Comparison of ENCODE assay signal across 8 cellular contexts in the genomic region with DNA sequence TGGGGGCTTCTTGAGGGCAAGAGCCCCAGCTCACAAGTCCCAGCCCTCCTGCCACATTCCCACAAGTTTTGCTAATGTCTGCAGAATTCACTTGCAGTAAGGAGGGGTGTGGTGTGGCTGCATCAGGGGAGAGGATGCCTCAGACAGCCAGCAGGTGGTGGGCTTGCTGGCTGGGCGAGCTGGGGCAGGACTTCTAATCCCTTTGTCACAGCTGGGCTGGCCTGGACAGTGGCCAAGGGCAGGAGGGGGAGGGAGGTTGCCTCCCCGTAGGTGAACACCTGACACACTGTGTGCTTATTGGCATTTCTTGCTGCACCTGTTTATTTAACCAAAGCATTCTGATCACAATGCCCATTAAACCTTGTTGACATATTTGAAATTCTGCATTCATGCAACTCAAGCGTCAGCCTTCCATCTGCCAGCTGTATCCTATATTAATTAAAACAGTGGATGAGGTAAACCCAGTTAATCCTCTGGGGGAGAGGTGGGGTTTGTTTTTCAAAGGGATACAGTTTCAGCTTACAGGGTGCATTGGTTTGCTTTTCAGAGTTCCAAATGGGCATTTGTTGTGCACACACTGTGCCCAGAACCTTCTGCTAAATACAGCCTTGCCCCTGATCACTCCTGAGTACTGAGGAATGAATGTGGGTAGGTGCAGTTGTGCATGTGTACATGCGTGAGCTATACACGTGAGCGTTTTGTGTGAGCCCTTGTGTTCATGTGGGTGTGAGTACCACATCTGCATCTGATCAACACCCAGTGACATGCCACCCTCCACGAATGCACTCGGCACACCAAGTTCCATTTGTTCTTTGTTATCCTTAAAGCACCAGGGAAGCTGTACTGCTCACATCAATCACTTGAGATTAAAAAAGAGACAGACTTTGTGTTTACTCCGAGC.
DNase-seq lines count a peak whose midpoint lies in the region; ATAC-seq and TF ChIP-seq lines count a peak whose summit lies in the region.

No MANE protein-coding gene starts in this region.

- H3K4me3 Mint-ChIP-seq in activated T-helper 17 cell treated with anti-CD3 and anti-CD28 coated beads, Interleukin-2, amount 50 U/mL, for 72 hours = no peak overlapping the region

- H3K27ac ChIP-seq in spleen = peak overlapping the region in 1 of 8 donors; percentile 32

- peak; percentile 65 for DNase-seq in SIG-M5 treated with dmso at 0.1 percent for 504 hours (lab: John Stamatoyannopoulos, UW; ENCODE audit: unreplicated experiment)
- no peak for DNase-seq in SIG-M5 (lab: John Stamatoyannopoulos, UW)
- DNase-seq in NCI-H345 (lab: John Stamatoyannopoulos, UW) = peak; percentile 99
- DNase-seq in left ventricle myocardium superior = peak; percentile 80
- DNase-seq in spleen = peak; percentile 87
- DNase-seq in NK-92 treated with Interleukin-12 subunit alpha and Interleukin-12 subunit beta, amount 100 ng/mL, for 24 hours (lab: John Stamatoyannopoulos, UW) = no peak

- H3K36me3 Mint-ChIP-seq in activated T-helper 17 cell treated with anti-CD3 and anti-CD28 coated beads, Interleukin-2, amount 50 U/mL, for 72 hours (ENCODE audit: low read depth) = no peaks in the 10 kb centered on the region

- H3K36me3 ChIP-seq in spleen = no peaks in the 10 kb centered on the region

- intact Hi-C loops in left ventricle myocardium superior (cut with micrococcal nuclease) (loop anchor here (5.0 kb wide), 1 partner anchor 105 kb away; no protein-coding TSS in a partner anchor), spleen (cut with DNase I; ENCODE audit: low total_unique reads) (loop anchor here (10.0 kb wide), 1 partner anchor 103 kb away; no protein-coding TSS in a partner anchor)

- H3K4me1 ChIP-seq in spleen = peaks cover 0 to 29% (median 11%) of the 10 kb centered on the region in 6 donors

- H3K27ac Mint-ChIP-seq in activated T-helper 17 cell treated with anti-CD3 and anti-CD28 coated beads, Interleukin-2, amount 50 U/mL, for 72 hours = no peak overlapping the region

- no peaks in the 10 kb centered on the region for H3K4me1 Mint-ChIP-seq in activated T-helper 17 cell treated with anti-CD3 and anti-CD28 coated beads, Interleukin-2, amount 50 U/mL, for 72 hours

- TF ChIP-seq POLR2A in spleen (IDR thresholded peaks at IDR 0.05) = no peak

- 43 to 57% (median 48%) methylated on average over 8 to 9 of the region's 9 CpGs for WGBS in spleen, 5 donors

- H3K9me3 Mint-ChIP-seq in activated T-helper 17 cell treated with anti-CD3 and anti-CD28 coated beads, Interleukin-2, amount 50 U/mL, for 72 hours = no peaks in the 10 kb centered on the region

- TF ChIP-seq CTCF in spleen (IDR thresholded peaks at IDR 0.05 in 8 of 11, conservative IDR thresholded peaks at IDR 0.05 in 3 of 11) = peak; percentile 40 to 76 (median 66)

- no peak overlapping the region for H3K4me3 ChIP-seq in spleen

- H3K27me3 Mint-ChIP-seq in activated T-helper 17 cell treated with anti-CD3 and anti-CD28 coated beads, Interleukin-2, amount 50 U/mL, for 72 hours = peaks cover 11% of the 10 kb centered on the region

- no peaks in the 10 kb centered on the region for H3K9me3 ChIP-seq in spleen

- no peaks in the 10 kb centered on the region for H3K27me3 ChIP-seq in spleen (replicated peaks in 1 of 7)

- peak; percentile 63 for ATAC-seq in HG03196 (IDR thresholded peaks at IDR 0.05; ENCODE audit: unreplicated experiment)
- ATAC-seq in activated T-helper 17 cell treated with anti-CD3 and anti-CD28 coated beads, Interleukin-2, amount 50 U/mL, for 72 hours (replicated peaks) = peak; percentile 50
- peak; percentile 64 for ATAC-seq in left ventricle myocardium superior

Comparison
In these comparisons a context has a peak if more than half of its experiments do, and no peak if none do; other contexts are left out.
1. DNase-seq: peak in SIG-M5 treated with dmso at 0.1 percent for 504 hours (single experiment), NCI-H345 (single experiment), left ventricle myocardium superior (single experiment) and spleen (single experiment); none in SIG-M5 (single experiment) and NK-92 treated with Interleukin-12 subunit alpha and Interleukin-12 subunit beta, amount 100 ng/mL, for 24 hours (single experiment).
2. Peak in every context shown above with its lines, with median percentiles within 50 percentile points of each other: ATAC-seq.